In genomic region chr12:69331846-69332684, GRCh38 we compare ENCODE assay signal across 1 cellular context.
TF ChIP-seq lines count a peak whose summit lies in the region.

No MANE protein-coding gene starts in this region.

TF ChIP-seq in HepG2, 621 proteins besides CTCF, POLR2A, EP300 and RAD21 (continued from another document and continues in another):
- TF ChIP-seq, protein P1, sequence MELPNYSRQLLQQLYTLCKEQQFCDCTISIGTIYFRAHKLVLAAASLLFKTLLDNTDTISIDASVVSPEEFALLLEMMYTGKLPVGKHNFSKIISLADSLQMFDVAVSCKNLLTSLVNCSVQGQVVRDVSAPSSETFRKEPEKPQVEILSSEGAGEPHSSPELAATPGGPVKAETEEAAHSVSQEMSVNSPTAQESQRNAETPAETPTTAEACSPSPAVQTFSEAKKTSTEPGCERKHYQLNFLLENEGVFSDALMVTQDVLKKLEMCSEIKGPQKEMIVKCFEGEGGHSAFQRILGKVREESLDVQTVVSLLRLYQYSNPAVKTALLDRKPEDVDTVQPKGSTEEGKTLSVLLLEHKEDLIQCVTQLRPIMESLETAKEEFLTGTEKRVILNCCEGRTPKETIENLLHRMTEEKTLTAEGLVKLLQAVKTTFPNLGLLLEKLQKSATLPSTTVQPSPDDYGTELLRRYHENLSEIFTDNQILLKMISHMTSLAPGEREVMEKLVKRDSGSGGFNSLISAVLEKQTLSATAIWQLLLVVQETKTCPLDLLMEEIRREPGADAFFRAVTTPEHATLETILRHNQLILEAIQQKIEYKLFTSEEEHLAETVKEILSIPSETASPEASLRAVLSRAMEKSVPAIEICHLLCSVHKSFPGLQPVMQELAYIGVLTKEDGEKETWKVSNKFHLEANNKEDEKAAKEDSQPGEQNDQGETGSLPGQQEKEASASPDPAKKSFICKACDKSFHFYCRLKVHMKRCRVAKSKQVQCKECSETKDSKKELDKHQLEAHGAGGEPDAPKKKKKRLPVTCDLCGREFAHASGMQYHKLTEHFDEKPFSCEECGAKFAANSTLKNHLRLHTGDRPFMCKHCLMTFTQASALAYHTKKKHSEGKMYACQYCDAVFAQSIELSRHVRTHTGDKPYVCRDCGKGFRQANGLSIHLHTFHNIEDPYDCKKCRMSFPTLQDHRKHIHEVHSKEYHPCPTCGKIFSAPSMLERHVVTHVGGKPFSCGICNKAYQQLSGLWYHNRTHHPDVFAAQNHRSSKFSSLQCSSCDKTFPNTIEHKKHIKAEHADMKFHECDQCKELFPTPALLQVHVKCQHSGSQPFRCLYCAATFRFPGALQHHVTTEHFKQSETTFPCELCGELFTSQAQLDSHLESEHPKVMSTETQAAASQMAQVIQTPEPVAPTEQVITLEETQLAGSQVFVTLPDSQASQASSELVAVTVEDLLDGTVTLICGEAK (IDR thresholded peaks at IDR 0.05), result no peak
- TF ChIP-seq, protein P1 (CRISPR knock-in tag; IDR thresholded peaks at IDR 0.05), result no peak
- no peak for TF ChIP-seq ATF1 (CRISPR knock-in tag; IDR thresholded peaks at IDR 0.05)
- TF ChIP-seq ARHGAP35 (CRISPR knock-in tag; IDR thresholded peaks at IDR 0.05; ENCODE audit: borderline replicate concordance), result no peak
- no peak for TF ChIP-seq TCF7 (IDR thresholded peaks at IDR 0.05; ENCODE audit: low read depth)
- no peak for TF ChIP-seq ZNF788 (CRISPR knock-in tag; IDR thresholded peaks at IDR 0.05; ENCODE audit: borderline replicate concordance)
- peak; percentile 27; the same call in 1 of the 2 replicates for TF ChIP-seq NR0B2 (CRISPR knock-in tag; IDR thresholded peaks at IDR 0.05)
- TF ChIP-seq ZBTB21 (CRISPR knock-in tag; IDR thresholded peaks at IDR 0.05), result no peak
- 0 out of 2 replicates have a peak, but pooled peaks have one; percentile 55 for TF ChIP-seq RFXAP (CRISPR knock-in tag; IDR thresholded peaks at IDR 0.05; ENCODE audit: borderline replicate concordance)
- TF ChIP-seq SOX5 (CRISPR knock-in tag; IDR thresholded peaks at IDR 0.05; ENCODE audit: borderline replicate concordance), result no peak
- TF ChIP-seq ZIK1 (CRISPR knock-in tag; IDR thresholded peaks at IDR 0.05; ENCODE audit: borderline replicate concordance, low read depth), result no peak
- no peak for TF ChIP-seq KAT8 (CRISPR knock-in tag; IDR thresholded peaks at IDR 0.05)
- no peak for TF ChIP-seq THAP7 (CRISPR knock-in tag; IDR thresholded peaks at IDR 0.05)
- no peak for TF ChIP-seq ZKSCAN1 (IDR thresholded peaks at IDR 0.05; ENCODE audit: low read length)
- TF ChIP-seq ZNF790 (CRISPR knock-in tag; IDR thresholded peaks at IDR 0.05; ENCODE audit: borderline replicate concordance), result no peak
- TF ChIP-seq KLF16 (CRISPR knock-in tag; IDR thresholded peaks at IDR 0.05), result no peak
- no peak for TF ChIP-seq REPIN1 (CRISPR knock-in tag; IDR thresholded peaks at IDR 0.05; ENCODE audit: borderline replicate concordance, low read depth)
- TF ChIP-seq ZNF839 (CRISPR knock-in tag; IDR thresholded peaks at IDR 0.05; ENCODE audit: borderline replicate concordance), result no peak
- no peak for TF ChIP-seq TEAD3 (CRISPR knock-in tag; optimal IDR thresholded peaks at IDR 0.05; ENCODE audit: borderline replicate concordance)
- no peak for TF ChIP-seq RARA (CRISPR knock-in tag; IDR thresholded peaks at IDR 0.05)
- TF ChIP-seq ZNF24 (IDR thresholded peaks at IDR 0.05), result no peak
- TF ChIP-seq ZNF160 (CRISPR knock-in tag; IDR thresholded peaks at IDR 0.05), result no peak
- TF ChIP-seq RELA (CRISPR knock-in tag; IDR thresholded peaks at IDR 0.05), result no peak
- no peak for TF ChIP-seq ZHX2 (IDR thresholded peaks at IDR 0.05; ENCODE audit: low read depth)
- 0 out of 2 replicates have a peak, but pooled peaks have one; percentile 26 for TF ChIP-seq ZHX2 (CRISPR knock-in tag; IDR thresholded peaks at IDR 0.05; ENCODE audit: borderline replicate concordance)
- TF ChIP-seq TOPORS (CRISPR knock-in tag; IDR thresholded peaks at IDR 0.05), result no peak
- TF ChIP-seq ZNF124 (CRISPR knock-in tag; IDR thresholded peaks at IDR 0.05), result no peak
- no peak for TF ChIP-seq KIAA2018 (CRISPR knock-in tag; IDR thresholded peaks at IDR 0.05; ENCODE audit: borderline replicate concordance)
- TF ChIP-seq ZNF335 (CRISPR knock-in tag; IDR thresholded peaks at IDR 0.05), result no peak
- TF ChIP-seq ZSCAN20 (CRISPR knock-in tag; IDR thresholded peaks at IDR 0.05; ENCODE audit: borderline replicate concordance), result no peak; the same call in 1 of the 2 replicates
- TF ChIP-seq, protein P2, sequence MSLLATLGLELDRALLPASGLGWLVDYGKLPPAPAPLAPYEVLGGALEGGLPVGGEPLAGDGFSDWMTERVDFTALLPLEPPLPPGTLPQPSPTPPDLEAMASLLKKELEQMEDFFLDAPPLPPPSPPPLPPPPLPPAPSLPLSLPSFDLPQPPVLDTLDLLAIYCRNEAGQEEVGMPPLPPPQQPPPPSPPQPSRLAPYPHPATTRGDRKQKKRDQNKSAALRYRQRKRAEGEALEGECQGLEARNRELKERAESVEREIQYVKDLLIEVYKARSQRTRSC (CRISPR knock-in tag; IDR thresholded peaks at IDR 0.05; ENCODE audit: low read depth), result no peak
- no peak for TF ChIP-seq ZNF572 (CRISPR knock-in tag; IDR thresholded peaks at IDR 0.05)
- no peak for TF ChIP-seq THYN1 (CRISPR knock-in tag; IDR thresholded peaks at IDR 0.05; ENCODE audit: borderline replicate concordance, low read depth)
- TF ChIP-seq ZNF432 (CRISPR knock-in tag; IDR thresholded peaks at IDR 0.05; ENCODE audit: borderline replicate concordance), result no peak
- no peak for TF ChIP-seq SRF (IDR thresholded peaks at IDR 0.05; ENCODE audit: low read depth, low read length)
